In the genomic region with DNA sequence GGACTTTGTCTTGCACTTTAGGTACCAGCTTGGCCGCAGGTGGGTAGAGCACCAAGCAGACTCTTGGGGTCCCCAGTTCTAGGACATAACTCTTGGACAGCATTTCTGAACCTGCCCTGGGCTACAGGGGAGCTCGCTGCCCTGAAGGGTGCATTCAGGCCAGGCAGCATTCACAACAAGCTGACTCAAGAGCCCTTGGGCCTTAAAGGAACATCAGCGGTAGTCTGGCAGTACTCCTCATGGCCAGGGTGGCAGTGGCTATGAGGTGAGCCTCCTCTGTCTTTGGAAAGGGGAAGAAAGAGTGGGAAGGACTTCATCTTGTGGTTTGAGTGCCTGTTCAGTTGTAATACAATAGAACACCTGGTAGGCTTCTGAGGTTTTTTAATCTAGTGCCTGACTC, we compare ENCODE assay signal across 15 cellular contexts. TPM values are rescaled to one million over a fixed set of nuclear protein-coding genes. Genes with fewer than 3 reads are reported as not detected.
DNase-seq lines count a peak whose midpoint lies in the region; ATAC-seq and TF ChIP-seq lines count a peak whose summit lies in the region.
"Had no signal": no experiment of that assay in that cellular context is flagged by ENCODE, and none has a peak within 500 bp of the region (broad histone marks: within the 10 kb centered on the region; RNA-seq: fewer than 3 reads in every experiment).

No MANE protein-coding gene starts in this region.

- no peak for ATAC-seq in HG02588 (IDR thresholded peaks at IDR 0.05; ENCODE audit: unreplicated experiment)
- ATAC-seq: SK-N-SH treated with all-trans-retinoic acid at 6 μM for 48 hours had no signal

- no peak for TF ChIP-seq POLR2A in lower leg skin (IDR thresholded peaks at IDR 0.05)

- no peak for TF ChIP-seq CTCF in lower leg skin (IDR thresholded peaks at IDR 0.05)

- intact Hi-C loops in posterior vena cava (cut with DNase I): loop anchor here (10.0 kb wide), 1 partner anchor 284 kb away; no protein-coding TSS in a partner anchor
- intact Hi-C loops in lower leg skin (cut with DNase I; ENCODE audit: low total_unique reads): no loop called here

- DNase-seq in KBM-7: peak; percentile 20
- peak; percentile 25 for DNase-seq in RPMI8226
- peak; percentile 9 for DNase-seq in kidney tubule cell (ENCODE audit: low spot score)
- peak; percentile 18 for DNase-seq in renal cortical epithelial cell (ENCODE audit: low read depth)
- DNase-seq in posterior vena cava (ENCODE audit: low spot score): no peak
- no peak for DNase-seq in lower leg skin (ENCODE audit: low spot score in 2 of 2)
- DNase-seq: CD4-positive, CD25-positive, alpha-beta regulatory T cell; MV-4-11; NCI-H1105 treated with DMSO at 0.1 percent for 48 hours; NCI-H2029 treated with DMSO at 0.1 percent for 48 hours; NCI-H2171 treated with DMSO at 0.1 percent for 48 hours; NCI-H524 treated with DMSO at 0.1 percent for 48 hours; SHP77 treated with DMSO at 0.1 percent for 48 hours had no signal

- 93 to 96% methylated on average over 3 of the region's 3 CpGs for WGBS in lower leg skin, 2 donors

- H3K4me3 ChIP-seq in lower leg skin (ENCODE audit: low read depth, poor library complexity, severe bottlenecking): no peak overlapping the region

- in situ Hi-C loops in KBM-7 (cut with MboI; ENCODE audit: low pct_unique_long_range_greater_than_20kb, low sequenced_read_pairs): loop anchor here (25.0 kb wide), 1 partner anchor 276 kb away; no protein-coding TSS in a partner anchor

RNA-seq across cellular contexts. Expression of gene SMARCA5, which starts 24.8 kb away (rescaled TPM):
- total RNA-seq in renal cortical epithelial cell: 68.6 and 107 TPM in 2 replicates
- 10 to 100 TPM; 34.2 to 36.6 TPM for total RNA-seq in posterior vena cava
- 10 to 100 TPM; 13.5 to 55.1 (median 18.7) TPM for total RNA-seq in lower leg skin

Comparison
In these comparisons a context has a peak if more than half of its experiments do, and no peak if none do; other contexts are left out.
1. DNase-seq: peak in KBM-7 (single experiment), RPMI8226 (single experiment), kidney tubule cell (single experiment) and renal cortical epithelial cell (single experiment); none in posterior vena cava (single experiment) and lower leg skin (0 of 2).